In the genomic region with DNA sequence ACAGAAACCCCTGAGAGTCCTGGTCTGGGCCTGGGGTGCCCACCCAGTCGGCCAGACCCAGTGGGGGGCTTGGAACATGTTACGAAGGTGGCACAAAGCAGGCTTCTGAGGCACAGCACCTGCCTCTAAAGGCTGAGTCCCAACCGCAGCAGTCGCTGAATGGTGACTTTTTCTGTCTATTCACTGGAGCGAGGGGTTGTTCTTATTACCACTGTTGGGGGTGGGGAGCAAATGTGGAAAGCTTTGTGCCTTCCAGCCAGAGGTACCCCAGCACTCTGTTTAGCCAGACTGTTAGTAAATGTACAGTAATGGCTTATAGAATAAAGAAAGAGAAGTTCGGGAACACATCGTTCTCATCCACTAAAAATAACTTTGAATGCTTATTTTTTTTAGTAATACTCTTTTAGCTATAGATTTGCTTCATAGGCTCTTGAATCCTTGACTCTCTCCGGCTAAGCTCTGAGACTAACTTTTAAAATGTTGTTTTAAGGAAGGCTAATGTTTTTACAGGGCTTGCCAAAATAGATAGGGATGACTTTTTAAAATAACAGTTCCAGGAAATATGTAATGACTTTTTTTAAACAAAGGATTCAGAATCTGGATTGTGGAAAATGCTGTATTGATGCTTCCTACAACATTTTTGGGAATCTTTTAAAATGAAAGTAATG, we compare ENCODE assay signal across 1 cellular context.
TF ChIP-seq lines count a peak whose summit lies in the region.

No MANE protein-coding gene starts in this region.

TF ChIP-seq in liver, 16 proteins besides CTCF, POLR2A, EP300 and RAD21:
- TF ChIP-seq GABPA (IDR thresholded peaks at IDR 0.05 in 1 of 2, conservative IDR thresholded peaks at IDR 0.05 in 1 of 2) (no peak), FOXA2 (IDR thresholded peaks at IDR 0.05) (no peak), FOXA1 (IDR thresholded peaks at IDR 0.05) (no peak)
- TF ChIP-seq, protein P1, sequence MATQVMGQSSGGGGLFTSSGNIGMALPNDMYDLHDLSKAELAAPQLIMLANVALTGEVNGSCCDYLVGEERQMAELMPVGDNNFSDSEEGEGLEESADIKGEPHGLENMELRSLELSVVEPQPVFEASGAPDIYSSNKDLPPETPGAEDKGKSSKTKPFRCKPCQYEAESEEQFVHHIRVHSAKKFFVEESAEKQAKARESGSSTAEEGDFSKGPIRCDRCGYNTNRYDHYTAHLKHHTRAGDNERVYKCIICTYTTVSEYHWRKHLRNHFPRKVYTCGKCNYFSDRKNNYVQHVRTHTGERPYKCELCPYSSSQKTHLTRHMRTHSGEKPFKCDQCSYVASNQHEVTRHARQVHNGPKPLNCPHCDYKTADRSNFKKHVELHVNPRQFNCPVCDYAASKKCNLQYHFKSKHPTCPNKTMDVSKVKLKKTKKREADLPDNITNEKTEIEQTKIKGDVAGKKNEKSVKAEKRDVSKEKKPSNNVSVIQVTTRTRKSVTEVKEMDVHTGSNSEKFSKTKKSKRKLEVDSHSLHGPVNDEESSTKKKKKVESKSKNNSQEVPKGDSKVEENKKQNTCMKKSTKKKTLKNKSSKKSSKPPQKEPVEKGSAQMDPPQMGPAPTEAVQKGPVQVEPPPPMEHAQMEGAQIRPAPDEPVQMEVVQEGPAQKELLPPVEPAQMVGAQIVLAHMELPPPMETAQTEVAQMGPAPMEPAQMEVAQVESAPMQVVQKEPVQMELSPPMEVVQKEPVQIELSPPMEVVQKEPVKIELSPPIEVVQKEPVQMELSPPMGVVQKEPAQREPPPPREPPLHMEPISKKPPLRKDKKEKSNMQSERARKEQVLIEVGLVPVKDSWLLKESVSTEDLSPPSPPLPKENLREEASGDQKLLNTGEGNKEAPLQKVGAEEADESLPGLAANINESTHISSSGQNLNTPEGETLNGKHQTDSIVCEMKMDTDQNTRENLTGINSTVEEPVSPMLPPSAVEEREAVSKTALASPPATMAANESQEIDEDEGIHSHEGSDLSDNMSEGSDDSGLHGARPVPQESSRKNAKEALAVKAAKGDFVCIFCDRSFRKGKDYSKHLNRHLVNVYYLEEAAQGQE (IDR thresholded peaks at IDR 0.05) = no peak
